Comparison of ENCODE assay signal across 38 cellular contexts in the genomic region with DNA sequence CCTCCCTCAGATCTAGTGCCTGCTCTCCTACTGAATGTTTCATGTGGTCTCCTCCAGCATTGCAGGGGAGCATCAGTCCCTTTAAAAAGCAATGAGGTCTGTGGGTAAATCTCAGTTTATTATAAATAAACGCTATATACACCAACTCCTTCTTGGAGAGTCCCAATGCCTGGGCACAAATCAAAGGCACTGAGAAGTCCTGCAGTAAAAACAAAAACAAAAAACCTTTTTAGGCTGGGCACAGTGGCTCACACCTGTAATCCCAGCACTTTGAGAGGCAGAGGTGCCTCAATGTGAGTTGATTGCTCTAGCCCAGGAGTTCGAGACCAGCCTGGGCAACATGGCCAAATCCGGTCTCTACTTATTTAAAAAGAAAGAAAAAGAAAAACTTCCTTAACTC. TPM values are rescaled to one million over a fixed set of nuclear protein-coding genes. Genes with fewer than 3 reads are reported as not detected.
DNase-seq lines count a peak whose midpoint lies in the region; ATAC-seq, FAIRE-seq and TF ChIP-seq lines count a peak whose summit lies in the region.
"Had no signal": no experiment of that assay in that cellular context is flagged by ENCODE, and none has a peak within 500 bp of the region (broad histone marks: within the 10 kb centered on the region; RNA-seq: fewer than 3 reads in every experiment).

No MANE protein-coding gene starts in this region.

- TF ChIP-seq CTCF in natural killer cell (IDR thresholded peaks at IDR 0.05) (no peak), HEK293 (tag by site-specific recombination; IDR thresholded peaks at IDR 0.05) (no peak), K562 (IDR thresholded peaks at IDR 0.05 in 2 of 3, conservative IDR thresholded peaks at IDR 0.05 in 1 of 3; ENCODE audit: insufficient read depth in 2 of 3, low read depth in 1 of 3, low read length in 3 of 3) (no peak)

- H3K27ac Mint-ChIP-seq in natural killer cell treated with Interleukin-12 subunit alpha and Interleukin-12 subunit beta and Interleukin-15 and Interleukin-18, amount 100 ng/mL, for 72 hours: no peak overlapping the region
- H3K27ac Mint-ChIP-seq in natural killer cell: no peak overlapping the region
- H3K27ac Mint-ChIP-seq: B cell; CD14-positive monocyte; CD4-positive, alpha-beta memory T cell; CD4-positive, alpha-beta T cell; CD4-positive, CD25-positive, alpha-beta regulatory T cell; CD8-positive, alpha-beta T cell had no signal

- no peak overlapping the region for H2BK15ac ChIP-seq in mesendoderm (replicated peaks; ENCODE audit: low read depth)

- H3K36me3 ChIP-seq in HEK293 (ENCODE audit: control insufficient read depth in 2 of 2, insufficient read depth in 1 of 2, low read length in 2 of 2): no peaks in the 10 kb centered on the region
- H3K36me3 ChIP-seq in K562 (ENCODE audit: control insufficient read depth, insufficient read depth, low read length): no peaks in the 10 kb centered on the region
- H3K36me3 ChIP-seq in mesendoderm (ENCODE audit: control insufficient read depth, insufficient read depth, low read length): no peaks in the 10 kb centered on the region
- H3K36me3 ChIP-seq: BE2C; BLaER1; BLaER1 treated with 17β-estradiol and CSF1 and Interleukin-3, amounts not matched to agents 10 nM and 100 nM had no signal

- no TSS peak for BruUV-seq in K562 (replicated peaks; lab: Mats Ljungman, UMichigan)

- no peaks in the 10 kb centered on the region for H3K79me1 ChIP-seq in mesendoderm (ENCODE audit: low read length)

- 35% methylated on average over 3 of the region's 3 CpGs for WGBS in K562 (ENCODE audit: insufficient coverage, low coverage, missing lambda C conversion rate)
- WGBS in mesendoderm (ENCODE audit: extremely low coverage, insufficient coverage, low lambda C conversion rate): no CpG with 5 or more reads among the region's 3 CpGs

- no peak overlapping the region for H4K5ac ChIP-seq in mesendoderm (ENCODE audit: low read length)

- H3K4me2 ChIP-seq in K562 (ENCODE audit: insufficient read depth, low read length): no peak overlapping the region
- H3K4me2 ChIP-seq in mesendoderm (ENCODE audit: low read length): no peak overlapping the region
- H3K4me2 ChIP-seq: A549; BLaER1; BLaER1 treated with 17β-estradiol and CSF1 and Interleukin-3, amounts not matched to agents 10 nM and 100 nM had no signal

- H3K4me1 ChIP-seq in HEK293 (ENCODE audit: control insufficient read depth, insufficient read depth, low read length): no peaks in the 10 kb centered on the region
- peaks cover 0 to 16% of the 10 kb centered on the region in 2 experiments; a peak in 2 of 5 replicates for H3K4me1 ChIP-seq in K562 (replicated peaks in 1 of 2; ENCODE audit: control insufficient read depth in 2 of 2, insufficient read depth in 2 of 2, low read length in 2 of 2)
- H3K4me1 ChIP-seq in mesendoderm (ENCODE audit: control insufficient read depth, low read depth, low read length): no peaks in the 10 kb centered on the region
- H3K4me1 ChIP-seq: A549; BE2C; BLaER1; BLaER1 treated with 17β-estradiol and CSF1 and Interleukin-3, amounts not matched to agents 10 nM and 100 nM; Caco-2 had no signal

- TF ChIP-seq RAD21 in K562 (CRISPR knock-in tag; conservative IDR thresholded peaks at IDR 0.05 in 1 of 2, IDR thresholded peaks at IDR 0.05 in 1 of 2): no peak

- peaks cover 25 to 49% of the 10 kb centered on the region in 2 experiments for H3K27me3 ChIP-seq in K562 (ENCODE audit: control insufficient read depth in 2 of 2, insufficient read depth in 2 of 2, low read length in 2 of 2)
- no peaks in the 10 kb centered on the region for H3K27me3 ChIP-seq in mesendoderm (ENCODE audit: insufficient read depth, low read length, poor library complexity)
- H3K27me3 ChIP-seq: BLaER1; BLaER1 treated with 17β-estradiol and CSF1 and Interleukin-3, amounts not matched to agents 10 nM and 100 nM had no signal

- H3K4me3 ChIP-seq in HEK293 (ENCODE audit: low read depth, low read length): no peak overlapping the region
- H3K4me3 ChIP-seq in K562: no peak overlapping the region
- H3K4me3 ChIP-seq in mesendoderm (ENCODE audit: low read length): no peak overlapping the region
- H3K4me3 ChIP-seq: A549; BLaER1; BLaER1 treated with 17β-estradiol and CSF1 and Interleukin-3, amounts not matched to agents 10 nM and 100 nM had no signal

- in situ Hi-C loops in K562 (cut with MboI): no loop called here

- FAIRE-seq in K562 (lab: Jason Lieb, UNC): no peak
- FAIRE-seq: A204.1, A549, D721Med had no signal

- H3K9me3 Mint-ChIP-seq in natural killer cell treated with Interleukin-12 subunit alpha and Interleukin-12 subunit beta and Interleukin-15 and Interleukin-18, amount 100 ng/mL, for 72 hours: no peaks in the 10 kb centered on the region
- no peaks in the 10 kb centered on the region for H3K9me3 Mint-ChIP-seq in natural killer cell
- H3K9me3 Mint-ChIP-seq: CD14-positive monocyte; CD4-positive, alpha-beta T cell; CD8-positive, alpha-beta T cell had no signal

- H2BK120ac ChIP-seq in mesendoderm (ENCODE audit: low read depth, low read length): no peak overlapping the region

- H3K18ac ChIP-seq in mesendoderm (ENCODE audit: low read length): no peak overlapping the region

- intact Hi-C loops in natural killer cell (cut with micrococcal nuclease): no loop called here
- intact Hi-C loops in K562 (cut with micrococcal nuclease): no loop called here

- H3K9ac ChIP-seq in K562 (ENCODE audit: insufficient read depth in 1 of 2, low read depth in 2 of 2, low read length in 2 of 2) (no peak overlapping the region), mesendoderm (ENCODE audit: low read length) (no peak overlapping the region)
- H3K9ac ChIP-seq: BLaER1; BLaER1 treated with 17β-estradiol and CSF1 and Interleukin-3, amounts not matched to agents 10 nM and 100 nM had no signal

- H2BK5ac ChIP-seq in mesendoderm (ENCODE audit: low read length): no peak overlapping the region

- TF ChIP-seq POLR2A in K562 (conservative IDR thresholded peaks at IDR 0.05): no peak

- H2AK5ac ChIP-seq in mesendoderm (ENCODE audit: low read length): no peak overlapping the region

- H3K4ac ChIP-seq in mesendoderm (ENCODE audit: low read depth, low read length): no peak overlapping the region

- H3K79me2 ChIP-seq in K562 (ENCODE audit: control insufficient read depth, insufficient read depth, low read length): no peaks in the 10 kb centered on the region
- H3K79me2 ChIP-seq in mesendoderm (ENCODE audit: control insufficient read depth, insufficient read depth, low read length): no peaks in the 10 kb centered on the region

- no peak overlapping the region for H4K8ac ChIP-seq in mesendoderm (ENCODE audit: low read depth, low read length)

- H3K27ac ChIP-seq in HEK293 (ENCODE audit: extremely low read depth, low read depth, low read length) (no peak overlapping the region), K562 (ENCODE audit: extremely low read depth, low read depth, low read length) (no peak overlapping the region), mesendoderm (ENCODE audit: low read depth, low read length) (no peak overlapping the region)
- H3K27ac ChIP-seq: 22Rv1; A549; BLaER1; BLaER1 treated with 17β-estradiol and CSF1 and Interleukin-3, amounts not matched to agents 10 nM and 100 nM; C4-2B had no signal

- POLR2A ChIA-PET in HEK293 (lab: Yijun Ruan, JAX) (no interaction called here), K562 (lab: Yijun Ruan, JAX) (no interaction called here)

- peak; percentile 0 for DNase-seq in natural killer cell treated with Interleukin-12 subunit alpha and Interleukin-12 subunit beta and Interleukin-15 and Interleukin-18, amount 100 ng/mL, for 72 hours (ENCODE audit: low spot score)
- DNase-seq in natural killer cell: no peak
- no peak for DNase-seq in K562 (ENCODE audit: extremely low read depth in 1 of 4, low spot score in 3 of 4)
- DNase-seq in ecto neural progenitor cell (ENCODE audit: low spot score): no peak
- DNase-seq in mesendoderm: no peak
- DNase-seq: 8988T; ACHN; AML-193; BE2C; C1 segment of cervical spinal cord; Caco-2; Calu3; CD4-positive, alpha-beta memory T cell; CD4-positive, alpha-beta T cell; CD4-positive, CD25-positive, alpha-beta regulatory T cell; CD8-positive, alpha-beta memory T cell; CD8-positive, alpha-beta T cell; COR-L47; DMS 273 treated with DMSO at 0.1 percent for 48 hours; DMS153; DMS53; DMS79; DMS79 treated with DMSO at 0.1 percent for 48 hours; DND-41; EL had no signal

- H3K56ac ChIP-seq in mesendoderm (ENCODE audit: low read length): no peak overlapping the region

- H3K27me3 Mint-ChIP-seq in natural killer cell treated with Interleukin-12 subunit alpha and Interleukin-12 subunit beta and Interleukin-15 and Interleukin-18, amount 100 ng/mL, for 72 hours: peaks cover 7 to 14% of the 10 kb centered on the region in 2 donors
- H3K27me3 Mint-ChIP-seq in natural killer cell (ENCODE audit: low read depth in 2 of 2): peaks cover 0 to 9% of the 10 kb centered on the region in 2 donors

- no peak for TF ChIP-seq EP300 in K562 (IDR thresholded peaks at IDR 0.05; ENCODE audit: low read length)

- peaks cover 0 to 6% of the 10 kb centered on the region in 2 donors for H3K4me1 Mint-ChIP-seq in natural killer cell treated with Interleukin-12 subunit alpha and Interleukin-12 subunit beta and Interleukin-15 and Interleukin-18, amount 100 ng/mL, for 72 hours (ENCODE audit: low read depth in 2 of 2)
- H3K4me1 Mint-ChIP-seq in natural killer cell: no peaks in the 10 kb centered on the region
- H3K4me1 Mint-ChIP-seq: CD14-positive monocyte; CD4-positive, alpha-beta memory T cell; CD8-positive, alpha-beta memory T cell had no signal

- no peak overlapping the region for H2AFZ ChIP-seq in K562 (ENCODE audit: low read depth, low read length)

- H3K9me1 ChIP-seq in K562 (ENCODE audit: control insufficient read depth, insufficient read depth, low read length): no peaks in the 10 kb centered on the region

- ATAC-seq in natural killer cell treated with Interleukin-12 subunit alpha and Interleukin-12 subunit beta and Interleukin-15 and Interleukin-18, amount 100 ng/mL, for 72 hours: no peak
- ATAC-seq in natural killer cell (no peak), K562 (no peak)
- ATAC-seq: A549; CD8-positive, alpha-beta T cell had no signal

- no peak overlapping the region for H3K4me3 Mint-ChIP-seq in natural killer cell treated with Interleukin-12 subunit alpha and Interleukin-12 subunit beta and Interleukin-15 and Interleukin-18, amount 100 ng/mL, for 72 hours
- H3K4me3 Mint-ChIP-seq in natural killer cell: no peak overlapping the region
- H3K4me3 Mint-ChIP-seq: B cell; CD14-positive monocyte; CD4-positive, alpha-beta memory T cell; CD4-positive, alpha-beta T cell; CD4-positive, CD25-positive, alpha-beta regulatory T cell; CD8-positive, alpha-beta memory T cell; CD8-positive, alpha-beta T cell had no signal

- no peaks in the 10 kb centered on the region; the same call in 1 of the 2 replicates for H3K9me3 ChIP-seq in HEK293 (ENCODE audit: control insufficient read depth, insufficient read depth, low read depth, low read length)
- H3K9me3 ChIP-seq in K562 (replicated peaks; ENCODE audit: control insufficient read depth, insufficient read depth, low read depth, low read length): no peaks in the 10 kb centered on the region
- H3K9me3 ChIP-seq: A549; BE2C; BLaER1; BLaER1 treated with 17β-estradiol and CSF1 and Interleukin-3, amounts not matched to agents 10 nM and 100 nM; Caco-2 had no signal

- H3K23ac ChIP-seq in mesendoderm (ENCODE audit: low read length): no peak overlapping the region

- CTCF ChIA-PET in HEK293 (lab: Yijun Ruan, JAX) (interaction anchor here (0.9 kb wide), 1 partner anchor 14 kb away, joined by 4 read pairs; no protein-coding TSS in a partner anchor), K562 (lab: Yijun Ruan, JAX; ENCODE audit: low intra/inter-chr PET ratio) (no interaction called here)

- no peaks in the 10 kb centered on the region for H3K36me3 Mint-ChIP-seq in natural killer cell treated with Interleukin-12 subunit alpha and Interleukin-12 subunit beta and Interleukin-15 and Interleukin-18, amount 100 ng/mL, for 72 hours
- no peaks in the 10 kb centered on the region for H3K36me3 Mint-ChIP-seq in natural killer cell
- H3K36me3 Mint-ChIP-seq: CD14-positive monocyte; CD4-positive, CD25-positive, alpha-beta regulatory T cell; CD8-positive, alpha-beta T cell had no signal

- no peaks in the 10 kb centered on the region for H4K20me1 ChIP-seq in K562 (replicated peaks; ENCODE audit: control insufficient read depth, insufficient read depth, low read length)
- H4K20me1 ChIP-seq: BLaER1; BLaER1 treated with 17β-estradiol and CSF1 and Interleukin-3, amounts not matched to agents 10 nM and 100 nM had no signal

RNA-seq across cellular contexts. Expression of a gene that starts 45.0 kb away (rescaled TPM):
- total RNA-seq in natural killer cell treated with Interleukin-12 subunit alpha and Interleukin-12 subunit beta and Interleukin-15 and Interleukin-18, amount 100 ng/mL, for 72 hours: under 1 TPM in 1 of 2 donors, not detected in 1; 0.05 TPM
- not detected for total RNA-seq in natural killer cell
- total RNA-seq in K562 (2011; cell fraction: chromatin; rRNA removed; ENCODE audit: low replicate concordance): not detected in 2 replicates
- total RNA-seq in K562 (2011; cell fraction: nucleolus; rRNA removed): not detected in 2 replicates
- total RNA-seq in K562 (2011; cell fraction: nucleoplasm; rRNA removed): not detected in 2 replicates
- total RNA-seq in K562 (2014; rRNA removed): not detected in 2 replicates
- total RNA-seq in K562 (2014; rRNA removed; fragmentation: Illumina TruSeq; extraction: Trizol): not detected in 2 replicates
- not detected in 2 replicates for total RNA-seq in K562 (2015; rRNA removed; fragmentation: Illumina TruSeq; extraction: Trizol)
- not detected in 2 replicates for total RNA-seq in K562 (2021)
- polyA plus RNA-seq in K562 (2011; rRNA removed): not detected in 2 replicates
- polyA plus RNA-seq in K562 (2011; cell fraction: cytosol; rRNA removed): not detected in 2 replicates
- polyA plus RNA-seq in K562 (2011; cell fraction: nucleus; rRNA removed): not detected in 2 replicates
- not detected in 2 replicates for polyA plus RNA-seq in K562 (2012)
- not detected in 2 replicates for polyA plus RNA-seq in K562 (2014; fragmentation: Illumina TruSeq; extraction: Trizol)
- not detected for polyA plus RNA-seq in K562 (2014; fragmentation: Nextera tagmentation; extraction: Ambion mirVana)
- not detected in 2 replicates for polyA plus RNA-seq in K562 (2014; rRNA removed)
- not detected in 2 replicates for polyA minus RNA-seq in K562 (2011; rRNA and poly(A)+ RNA removed)
- not detected in 2 replicates for polyA minus RNA-seq in K562 (2011; cell fraction: cytosol; rRNA and poly(A)+ RNA removed)
- polyA minus RNA-seq in K562 (2011; cell fraction: nucleus; rRNA and poly(A)+ RNA removed): not detected in 2 replicates
- polyA plus RNA-seq in mesendoderm (2013, experiment 1 of 2): 0.10 TPM
- 0.18 TPM for polyA plus RNA-seq in mesendoderm (2013, experiment 2 of 2)
- total RNA-seq: A172; A673; B cell; Caco-2; Calu3; CD4-positive, alpha-beta memory T cell; CD4-positive, alpha-beta T cell; CD4-positive, CD25-positive, alpha-beta regulatory T cell; CD8-positive, alpha-beta memory T cell; CD8-positive, alpha-beta T cell; Daoy had no signal
- polyA plus RNA-seq: CD14-positive monocyte; CD8-positive, alpha-beta memory T cell had no signal

RNA-seq across cellular contexts. Expression of a gene that starts 47.1 kb away (rescaled TPM):
- total RNA-seq in natural killer cell treated with Interleukin-12 subunit alpha and Interleukin-12 subunit beta and Interleukin-15 and Interleukin-18, amount 100 ng/mL, for 72 hours: 100 to 1,000 TPM; 138 to 203 TPM
- total RNA-seq in natural killer cell: 10 to 100 TPM; 10.1 to 10.8 (median 10.4) TPM
- 5.6 and 9.6 TPM in 2 replicates for total RNA-seq in K562 (2011; cell fraction: chromatin; rRNA removed; ENCODE audit: low replicate concordance)
- 6.2 and 6.8 TPM in 2 replicates for total RNA-seq in K562 (2011; cell fraction: nucleolus; rRNA removed)
- total RNA-seq in K562 (2011; cell fraction: nucleoplasm; rRNA removed): 4.9 and 5.9 TPM in 2 replicates
- 1.9 and 2.1 TPM in 2 replicates for total RNA-seq in K562 (2014; rRNA removed)
- 0.35 and 0.36 TPM in 2 replicates for total RNA-seq in K562 (2014; rRNA removed; fragmentation: Illumina TruSeq; extraction: Trizol)
- total RNA-seq in K562 (2015; rRNA removed; fragmentation: Illumina TruSeq; extraction: Trizol): 0.65 and 1.0 TPM in 2 replicates
- total RNA-seq in K562 (2021): 1.9 and 2.4 TPM in 2 replicates
- polyA plus RNA-seq in K562 (2011; rRNA removed): 0.71 and 2.1 TPM in 2 replicates
- polyA plus RNA-seq in K562 (2011; cell fraction: cytosol; rRNA removed): 1.4 and 2.3 TPM in 2 replicates
- 9.4 and 14.2 TPM in 2 replicates for polyA plus RNA-seq in K562 (2011; cell fraction: nucleus; rRNA removed)
- polyA plus RNA-seq in K562 (2012): 1.6 and 4.0 TPM in 2 replicates
- polyA plus RNA-seq in K562 (2014; fragmentation: Illumina TruSeq; extraction: Trizol): 0.59 and 1.00 TPM in 2 replicates
- polyA plus RNA-seq in K562 (2014; fragmentation: Nextera tagmentation; extraction: Ambion mirVana): under 1 TPM; 0.04 to 0.06 TPM
- 2.0 and 3.4 TPM in 2 replicates for polyA plus RNA-seq in K562 (2014; rRNA removed)
- 0.77 and 0.99 TPM in 2 replicates for polyA minus RNA-seq in K562 (2011; rRNA and poly(A)+ RNA removed)
- 2.5 TPM in 1 of 2 replicates, not detected in the other for polyA minus RNA-seq in K562 (2011; cell fraction: cytosol; rRNA and poly(A)+ RNA removed)
- 1.1 and 1.8 TPM in 2 replicates for polyA minus RNA-seq in K562 (2011; cell fraction: nucleus; rRNA and poly(A)+ RNA removed)
- 4.4 TPM for polyA plus RNA-seq in mesendoderm (2013, experiment 1 of 2)
- 4.3 TPM for polyA plus RNA-seq in mesendoderm (2013, experiment 2 of 2)

Comparison
In these comparisons a context has a peak if more than half of its experiments do, and no peak if none do; other contexts are left out.
1. RNA of a gene that starts 47.1 kb away (total RNA-seq): 138 to 203 TPM in natural killer cell treated with Interleukin-12 subunit alpha and Interleukin-12 subunit beta and Interleukin-15 and Interleukin-18, amount 100 ng/mL, for 72 hours; 10.1 to 10.8 TPM in natural killer cell and 0.35 to 9.6 TPM in K562; every median in the first group is over 10 times any median in the second.